In the genomic region with DNA sequence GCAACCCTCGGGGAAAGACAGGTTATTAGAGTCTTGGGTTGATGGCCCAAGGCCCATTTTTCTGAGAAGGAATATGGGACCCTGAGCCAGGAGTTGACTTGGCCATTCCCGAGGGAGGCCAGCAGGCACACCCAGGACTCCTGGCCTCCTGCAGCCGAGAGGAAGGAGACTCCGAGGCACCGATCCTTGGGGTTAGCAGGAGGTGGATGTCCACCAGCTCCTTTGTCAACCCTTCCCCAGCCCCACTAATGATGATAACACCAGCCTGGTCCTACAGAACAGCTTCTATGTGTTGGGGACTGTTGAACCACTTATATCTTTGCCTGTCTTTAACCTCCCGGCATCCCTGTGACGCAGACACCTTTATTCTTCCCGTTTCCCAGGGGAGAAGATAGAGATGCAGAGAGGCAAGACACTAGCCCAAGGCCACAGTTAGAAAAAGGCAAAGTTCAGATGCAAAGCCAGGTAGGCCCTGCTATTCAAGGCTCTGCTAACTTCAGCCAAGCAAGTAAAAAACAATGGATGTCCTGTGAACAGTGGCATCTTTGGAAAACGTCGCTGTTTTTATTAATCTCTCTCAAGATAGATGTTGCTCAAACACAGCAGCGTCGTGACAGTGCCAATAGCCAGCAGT, we compare ENCODE assay signal across 10 cellular contexts.
A peak's percentile ranks its signal among the peaks of the same experiment; 100 is the strongest.
DNase-seq lines count a peak whose midpoint lies in the region; ATAC-seq and TF ChIP-seq lines count a peak whose summit lies in the region.
"Had no signal": no experiment of that assay in that cellular context is flagged by ENCODE, and none has a peak within 500 bp of the region (broad histone marks: within the 10 kb centered on the region; RNA-seq: fewer than 3 reads in every experiment).

No MANE protein-coding gene starts in this region.

- no peaks in the 10 kb centered on the region for H3K36me3 ChIP-seq in ascending aorta
- no peaks in the 10 kb centered on the region for H3K36me3 ChIP-seq in stomach smooth muscle (ENCODE audit: control insufficient read depth in 2 of 2, insufficient read depth in 2 of 2, low read length in 2 of 2)
- H3K36me3 ChIP-seq: spleen had no signal

- H3K4me3 ChIP-seq in ascending aorta, result peak overlapping the region; percentile 45 to 60
- H3K4me3 ChIP-seq in stomach smooth muscle (ENCODE audit: low read length in 2 of 2), result peak overlapping the region; percentile 47 to 58

- H3K9me3 ChIP-seq in ascending aorta (no peaks in the 10 kb centered on the region), stomach smooth muscle (ENCODE audit: control insufficient read depth in 2 of 2, low read length in 2 of 2) (peaks cover 0 to 9% of the 10 kb centered on the region in 2 donors)

- no peak for TF ChIP-seq CTCF in ascending aorta (IDR thresholded peaks at IDR 0.05)

- H3K27ac ChIP-seq in ascending aorta (no peak overlapping the region), stomach smooth muscle (ENCODE audit: low read length) (no peak overlapping the region)
- H3K27ac ChIP-seq: spleen had no signal

- no peaks in the 10 kb centered on the region for H3K4me1 ChIP-seq in ascending aorta
- H3K4me1 ChIP-seq in stomach smooth muscle (ENCODE audit: control insufficient read depth, insufficient read depth, low read length), result peaks cover 2% of the 10 kb centered on the region

- no peaks in the 10 kb centered on the region for H3K27me3 ChIP-seq in ascending aorta
- H3K27me3 ChIP-seq in stomach smooth muscle (ENCODE audit: control insufficient read depth in 1 of 2, insufficient read depth in 2 of 2, low read length in 2 of 2), result peaks cover 14 to 17% of the 10 kb centered on the region in 2 donors

- intact Hi-C loops in ascending aorta (cut with DNase I), result no loop called here

- peak; percentile 18 for DNase-seq in NCI-H1092 treated with DMSO at 0.1 percent for 48 hours (lab: John Stamatoyannopoulos, UW)
- no peak for DNase-seq in NCI-H1092 (lab: John Stamatoyannopoulos, UW)
- DNase-seq in ascending aorta (ENCODE audit: low spot score in 2 of 2), result no peak
- peak; percentile 65 for DNase-seq in islet precursor cell
- DNase-seq: activated naive CD4-positive, alpha-beta T cell treated with anti-CD3 and anti-CD28 coated beads for 36 hours; spleen had no signal

- no peak overlapping the region for H3K9ac ChIP-seq in stomach smooth muscle (ENCODE audit: low read length in 2 of 2)

- no peak for ATAC-seq in HG03521 (IDR thresholded peaks at IDR 0.05; ENCODE audit: unreplicated experiment)
- ATAC-seq in HG03520 (IDR thresholded peaks at IDR 0.05; ENCODE audit: unreplicated experiment), result no peak
- no peak for ATAC-seq in GM18867 (IDR thresholded peaks at IDR 0.05; ENCODE audit: unreplicated experiment)

Comparison
In these comparisons a context has a peak if more than half of its experiments do, and no peak if none do; other contexts are left out.
1. DNase-seq: peak in NCI-H1092 treated with DMSO at 0.1 percent for 48 hours (single experiment) and islet precursor cell (single experiment); none in NCI-H1092 (single experiment) and ascending aorta (0 of 2).